ENCODE assay signal across 8 cellular contexts in the genomic region with DNA sequence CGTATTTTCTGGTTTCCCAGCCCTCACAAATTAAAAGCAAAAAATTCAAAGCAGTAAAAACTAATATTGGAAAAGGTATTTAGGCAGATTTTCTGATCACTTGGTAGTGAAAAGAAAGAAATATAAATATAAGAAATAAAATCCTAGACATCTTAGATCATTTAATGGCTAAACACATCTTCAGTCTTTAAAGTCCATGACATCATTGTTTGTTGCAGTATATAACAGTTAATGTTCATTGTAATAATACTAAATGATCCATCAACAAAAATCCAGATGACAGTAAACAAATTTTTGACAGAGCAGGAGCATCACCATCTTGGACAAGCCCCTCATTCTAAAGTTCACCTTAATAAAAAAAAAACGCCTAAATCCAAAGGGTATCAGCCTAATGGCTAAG.
"Had no signal": no experiment of that assay in that cellular context is flagged by ENCODE, and none has a peak within 500 bp of the region (broad histone marks: within the 10 kb centered on the region; RNA-seq: fewer than 3 reads in every experiment).

No MANE protein-coding gene starts in this region.

- H3K36me3 ChIP-seq: SJCRH30 had no signal

- H3K4me3 ChIP-seq: PC-9, SJCRH30, SK-N-MC had no signal

- H3K27me3 ChIP-seq: SJCRH30 had no signal

- H3K27ac ChIP-seq: PC-9, RWPE1, SJCRH30, SK-N-MC had no signal

- ATAC-seq: Panc1, Right ventricle myocardium inferior, SK-N-SH treated with all-trans-retinoic acid at 6 μM for 48 hours, T-cell had no signal

- H3K4me1 ChIP-seq: SJCRH30 had no signal
